In genomic region chr10:108082596-108082995, GRCh38 we compare ENCODE assay signal across 3 cellular contexts.
TF ChIP-seq lines count a peak whose summit lies in the region.

No MANE protein-coding gene starts in this region.

TF ChIP-seq in GM23338, 12 proteins besides CTCF, POLR2A, EP300 and RAD21 (continued from another document):
- TF ChIP-seq NANOG (IDR thresholded peaks at IDR 0.05; ENCODE audit: borderline replicate concordance): no peak
- no peak for TF ChIP-seq ETS1 (IDR thresholded peaks at IDR 0.05)
- no peak for TF ChIP-seq ZNF114 (CRISPR knock-in tag; IDR thresholded peaks at IDR 0.05)
- no peak for TF ChIP-seq EZH2phosphoT487 (IDR thresholded peaks at IDR 0.05; ENCODE audit: unreplicated experiment)

TF ChIP-seq in GM12878, 131 proteins besides CTCF, POLR2A, EP300 and RAD21 (continued from another document):
- TF ChIP-seq SPI1 (IDR thresholded peaks at IDR 0.05; ENCODE audit: borderline replicate concordance, insufficient read depth, low read depth, low read length): peak; percentile 56; the same call in 1 of the 2 replicates

TF ChIP-seq in neural cell, 6 proteins besides CTCF, POLR2A, EP300 and RAD21 (continued from another document):
- peak; percentile 84 for TF ChIP-seq POLR2AphosphoS5 (IDR thresholded peaks at IDR 0.05)
